In genomic region chr1:225413708-225414375, GRCh38 we compare ENCODE assay signal across 21 cellular contexts. TPM values are rescaled to one million over a fixed set of nuclear protein-coding genes. Genes with fewer than 3 reads are reported as not detected.
DNase-seq lines count a peak whose midpoint lies in the region; ATAC-seq and TF ChIP-seq lines count a peak whose summit lies in the region.
"Had no signal": no experiment of that assay in that cellular context is flagged by ENCODE, and none has a peak within 500 bp of the region (broad histone marks: within the 10 kb centered on the region; RNA-seq: fewer than 3 reads in every experiment).

No MANE protein-coding gene starts in this region.

- no peak for DNase-seq in activated B cell treated with CpG ODN at 0.5 μM for 24 hours
- no peak for DNase-seq in memory B cell (ENCODE audit: low spot score in 2 of 2)
- no peak for DNase-seq in NCI-H1092 (lab: John Stamatoyannopoulos, UW)
- no peak for DNase-seq in AG08395 (ENCODE audit: low spot score)
- no peak for DNase-seq in SIG-M5 (lab: John Stamatoyannopoulos, UW)
- DNase-seq: activated CD4-positive, CD25-positive, alpha-beta regulatory T cell; adrenal gland; GM23248; IMR-90; NCI-H1048; NCI-H2171; retina; Right ventricle myocardium superior; uterus had no signal

- H3K4me1 Mint-ChIP-seq in activated B cell treated with CpG ODN at 0.5 μM for 24 hours (peaks cover 12% of the 10 kb centered on the region), memory B cell (peaks cover 12% of the 10 kb centered on the region)

- H3K9me3 Mint-ChIP-seq in activated B cell treated with CpG ODN at 0.5 μM for 24 hours = no peaks in the 10 kb centered on the region
- no peaks in the 10 kb centered on the region for H3K9me3 Mint-ChIP-seq in memory B cell
- H3K9me3 Mint-ChIP-seq: activated T-helper 2 cell treated with anti-CD3 and anti-CD28 coated beads, Interferon-gamma antibody, Interleukin-2, Interleukin-4, amounts not matched to agents 10 μg/mL and 5 μg/mL and 100 μg/mL, durations not matched to agents 14 hours and 24 hours and 36 hours; neural progenitor cell; stimulated activated naive CD8-positive, alpha-beta T cell treated with anti-CD3 and anti-CD28 coated beads, Interleukin-15, Interleukin-2, amounts not matched to agents 100 ng/mL and 50 ng/mL, for 24 hours; T-helper 1 cell treated with Interleukin-12 subunit alpha and Interleukin-12 subunit beta and Interleukin-4 antibody, amounts not matched to agents 30 μg/mL and 1 μg/mL, for 36 hours had no signal

- H3K36me3 Mint-ChIP-seq in activated B cell treated with CpG ODN at 0.5 μM for 24 hours (ENCODE audit: low read depth) (peaks cover 94% of the 10 kb centered on the region), memory B cell (peaks cover 36% of the 10 kb centered on the region)

- CTCF ChIA-PET in activated B cell treated with CpG ODN at 0.5 μM for 24 hours (lab: Charles Lee) = interaction anchor here (1.4 kb wide), 1 partner anchor 11 kb away, joined by 3 read pairs; no protein-coding TSS in a partner anchor

- intact Hi-C loops in activated B cell treated with CpG ODN at 0.5 μM for 24 hours (cut with micrococcal nuclease) = loop anchor here (2.0 kb wide), 1 partner anchor 27 kb away; no protein-coding TSS in a partner anchor

- POLR2A ChIA-PET in activated B cell treated with CpG ODN at 0.5 μM for 24 hours (lab: Charles Lee) = interaction anchor here (0.9 to 1.4 kb wide), 3 partner anchors 31 to 54 kb away, joined by 3 to 7 read pairs (median 3); no protein-coding TSS in a partner anchor

- H3K27ac Mint-ChIP-seq in activated B cell treated with CpG ODN at 0.5 μM for 24 hours (peak overlapping the region; percentile 31), memory B cell (no peak overlapping the region)
- H3K27ac Mint-ChIP-seq: T-helper 1 cell treated with Interleukin-12 subunit alpha and Interleukin-12 subunit beta and Interleukin-4 antibody, amounts not matched to agents 30 μg/mL and 1 μg/mL, for 36 hours had no signal

- H3K27me3 Mint-ChIP-seq in activated B cell treated with CpG ODN at 0.5 μM for 24 hours (no peaks in the 10 kb centered on the region), memory B cell (no peaks in the 10 kb centered on the region)
- H3K27me3 Mint-ChIP-seq: stimulated activated naive CD8-positive, alpha-beta T cell treated with anti-CD3 and anti-CD28 coated beads, Interleukin-15, Interleukin-2, amounts not matched to agents 100 ng/mL and 50 ng/mL, for 24 hours had no signal

- H3K27ac ChIP-seq in 22Rv1 = peak overlapping the region; percentile 80
- H3K27ac ChIP-seq: adrenal gland, GM23248, neural progenitor cell, uterus had no signal

- H3K4me3 Mint-ChIP-seq in activated B cell treated with CpG ODN at 0.5 μM for 24 hours (no peak overlapping the region), memory B cell (no peak overlapping the region)
- H3K4me3 Mint-ChIP-seq: neural progenitor cell; stimulated activated naive CD8-positive, alpha-beta T cell treated with anti-CD3 and anti-CD28 coated beads, Interleukin-15, Interleukin-2, amounts not matched to agents 100 ng/mL and 50 ng/mL, for 24 hours; T-helper 1 cell treated with Interleukin-12 subunit alpha and Interleukin-12 subunit beta and Interleukin-4 antibody, amounts not matched to agents 30 μg/mL and 1 μg/mL, for 36 hours had no signal

- peak; percentile 19; the same call in 1 of the 2 replicates for TF ChIP-seq CTCF in 22Rv1 (IDR thresholded peaks at IDR 0.05)
- TF ChIP-seq CTCF in activated B cell treated with CpG ODN at 0.5 μM for 24 hours (IDR thresholded peaks at IDR 0.05) = no peak

- peak; percentile 49 for ATAC-seq in GM21717 (IDR thresholded peaks at IDR 0.05; ENCODE audit: unreplicated experiment)
- ATAC-seq in activated B cell treated with CpG ODN at 0.5 μM for 24 hours (ENCODE audit: low read depth) = peak; percentile 25
- ATAC-seq in memory B cell (ENCODE audit: low read depth) = peak; percentile 47
- ATAC-seq in GM18519 (IDR thresholded peaks at IDR 0.05; ENCODE audit: low FRiP score, unreplicated experiment) = no peak

RNA-seq across cellular contexts. Expression of gene LBR, which starts 14.0 kb away (rescaled TPM):
- total RNA-seq in activated B cell treated with CpG ODN at 0.5 μM for 24 hours = 93.1 and 113 TPM in 2 replicates
